In the genomic region with DNA sequence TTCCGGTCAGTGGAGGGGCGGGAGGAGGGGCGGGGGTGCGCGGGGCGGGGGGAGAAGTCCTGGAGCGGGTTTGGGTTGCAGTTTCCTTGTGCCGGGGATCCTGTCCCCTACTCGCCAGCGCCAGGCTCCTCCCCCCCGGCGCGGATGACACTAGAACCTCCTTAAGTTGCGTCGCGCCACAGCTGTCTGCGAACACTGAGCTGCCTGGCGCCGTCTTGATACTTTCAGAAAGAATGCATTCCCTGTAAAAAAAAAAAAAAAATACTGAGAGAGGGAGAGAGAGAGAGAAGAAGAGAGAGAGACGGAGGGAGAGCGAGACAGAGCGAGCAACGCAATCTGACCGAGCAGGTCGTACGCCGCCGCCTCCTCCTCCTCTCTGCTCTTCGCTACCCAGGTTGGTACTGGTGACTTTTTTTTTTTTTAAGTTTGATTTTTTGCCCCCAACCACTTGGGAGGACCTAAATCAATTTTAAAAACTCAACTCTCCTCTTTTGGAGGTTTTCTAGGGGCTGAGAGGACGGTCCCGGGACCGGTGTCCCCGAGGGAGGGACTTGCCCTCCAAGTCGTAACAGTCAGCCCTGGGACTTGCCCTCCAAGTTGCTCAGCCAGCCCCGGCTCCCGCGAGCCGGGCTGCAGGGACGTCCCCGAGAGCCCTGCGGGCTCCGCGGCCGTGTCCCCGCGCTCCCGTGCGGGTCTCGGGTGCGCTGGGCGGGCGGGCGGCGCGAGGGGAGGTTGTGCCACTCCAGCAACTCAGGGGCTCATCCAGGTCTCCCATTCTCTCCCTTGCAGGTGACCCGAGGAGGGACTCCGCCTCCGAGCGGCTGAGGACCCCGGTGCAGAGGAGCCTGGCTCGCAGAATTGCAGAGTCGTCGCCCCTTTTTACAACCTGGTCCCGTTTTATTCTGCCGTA, we compare ENCODE assay signal across 8 cellular contexts. TPM values are rescaled to one million over a fixed set of nuclear protein-coding genes. Genes with fewer than 3 reads are reported as not detected.
A peak's percentile ranks its signal among the peaks of the same experiment; 100 is the strongest.
DNase-seq lines count a peak whose midpoint lies in the region; ATAC-seq and TF ChIP-seq lines count a peak whose summit lies in the region.

A gene (plus strand): TSS at position 191 of the 910 bp plus-strand sequence. CDS start 968 bp downstream, outside the sequence.

- peak within 1 kb of the TSS; percentile 88 to 94 for H3K4me3 ChIP-seq in CD4-positive, alpha-beta memory T cell (ENCODE audit: low read length in 2 of 2)
- peak within 1 kb of the TSS; percentile 29 to 55 (median 41) for H3K4me3 ChIP-seq in fibroblast of lung (replicated peaks in 1 of 4; ENCODE audit: control extremely low read depth in 1 of 4, insufficient read depth in 1 of 4, low read depth in 3 of 4, low read length in 4 of 4)
- peak within 1 kb of the TSS; percentile 32 for H3K4me3 ChIP-seq in ovary

- no peak for TF ChIP-seq POLR2A in ovary (IDR thresholded peaks at IDR 0.05)

- peaks cover 60% of the 10 kb centered on the region for H3K4me1 ChIP-seq in CD4-positive, alpha-beta memory T cell (ENCODE audit: insufficient read depth, low read length)
- H3K4me1 ChIP-seq in fibroblast of lung (ENCODE audit: control insufficient read depth, extremely low read depth, insufficient read depth, low read length): peaks cover 5% of the 10 kb centered on the region
- H3K4me1 ChIP-seq in ovary (ENCODE audit: insufficient read depth): peaks cover 11% of the 10 kb centered on the region

- peaks cover 28% of the 10 kb centered on the region for H3K27me3 ChIP-seq in CD4-positive, alpha-beta memory T cell (ENCODE audit: insufficient read depth, low read length)
- peaks cover 71% of the 10 kb centered on the region for H3K27me3 ChIP-seq in fibroblast of lung (ENCODE audit: control insufficient read depth, insufficient read depth, low read length)
- peaks cover 3% of the 10 kb centered on the region for H3K27me3 ChIP-seq in ovary

- no peak within 1 kb of the TSS for H2AFZ ChIP-seq in fibroblast of lung (ENCODE audit: low read length)

- peak within 1 kb of the TSS; percentile 98 to 100 (median 99) for H3K27ac Mint-ChIP-seq in CD4-positive, alpha-beta memory T cell

- H3K9ac ChIP-seq in fibroblast of lung (ENCODE audit: insufficient read depth, low read length): no peak within 1 kb of the TSS

- H3K27me3 Mint-ChIP-seq in CD4-positive, alpha-beta memory T cell: peaks cover 15 to 23% of the 10 kb centered on the region in 2 donors

- POLR2A ChIA-PET in CD4-positive, alpha-beta memory T cell (lab: Charles Lee; ENCODE audit: partially characterized antibody): interaction anchor here (0.6 to 3.1 kb wide), 10 partner anchors 10 to 1041 kb away, joined by 3 to 41 read pairs (median 4); no protein-coding TSS in a partner anchor

- no peaks in the 10 kb centered on the region for H3K79me2 ChIP-seq in fibroblast of lung (ENCODE audit: control insufficient read depth, insufficient read depth, low read length)

- intact Hi-C loops in CD4-positive, alpha-beta memory T cell (cut with micrococcal nuclease): loop anchor here (5.0 kb wide), 1 partner anchor 958 kb away; no protein-coding TSS in a partner anchor
- intact Hi-C loops in ovary (cut with DNase I): no loop called here

- DNase-seq in CD4-positive, alpha-beta memory T cell: peak; percentile 84 to 93 (median 85)
- DNase-seq in LHCN-M2 (ENCODE audit: low read depth): peak; percentile 55
- peak; percentile 78 for DNase-seq in activated T-cell treated with anti-CD3 and anti-CD28 coated beads for 24 hours (ENCODE audit: low read depth)
- DNase-seq in fibroblast of lung (ENCODE audit: low read depth in 2 of 2): peak in 1 of 2 donors; percentile 81
- DNase-seq in ovary: no peak
- DNase-seq in SKM-1 treated with dmso at 0.1 percent for 144 hours (lab: John Stamatoyannopoulos, UW; ENCODE audit: unreplicated experiment): no peak
- DNase-seq in G401 (ENCODE audit: low spot score): no peak

- CTCF ChIA-PET in CD4-positive, alpha-beta memory T cell (lab: Charles Lee; ENCODE audit: partially characterized antibody): interaction anchor here (0.8 to 1.5 kb wide), 3 partner anchors 55 to 351 kb away, joined by 3 to 6 read pairs (median 3); no protein-coding TSS in a partner anchor

- H3K27ac ChIP-seq in CD4-positive, alpha-beta memory T cell (ENCODE audit: low read depth, low read length): peak within 1 kb of the TSS; percentile 83
- H3K27ac ChIP-seq in fibroblast of lung (ENCODE audit: insufficient read depth, low read length) (no peak within 1 kb of the TSS), ovary (no peak within 1 kb of the TSS)

- peaks cover 19 to 69% (median 42%) of the 10 kb centered on the region in 4 donors for H3K4me1 Mint-ChIP-seq in CD4-positive, alpha-beta memory T cell

- peaks cover 25 to 58% of the 10 kb centered on the region in 2 donors for H3K36me3 Mint-ChIP-seq in CD4-positive, alpha-beta memory T cell

- H3K9me3 ChIP-seq in CD4-positive, alpha-beta memory T cell (ENCODE audit: control insufficient read depth in 1 of 2, low read length in 2 of 2): no peaks in the 10 kb centered on the region
- H3K9me3 ChIP-seq in fibroblast of lung (ENCODE audit: control insufficient read depth, insufficient read depth, low read depth, low read length): no peaks in the 10 kb centered on the region
- no peaks in the 10 kb centered on the region for H3K9me3 ChIP-seq in ovary

- no peak for TF ChIP-seq CTCF in fibroblast of lung (conservative IDR thresholded peaks at IDR 0.05 in 1 of 2, IDR thresholded peaks at IDR 0.05 in 1 of 2; ENCODE audit: low read depth in 1 of 2, low read length in 2 of 2)
- TF ChIP-seq CTCF in ovary (IDR thresholded peaks at IDR 0.05): no peak

- peak within 1 kb of the TSS; percentile 73 for H3K4me2 ChIP-seq in fibroblast of lung (ENCODE audit: extremely low read depth, insufficient read depth, low read length)

- ATAC-seq in GM21515 (IDR thresholded peaks at IDR 0.05; ENCODE audit: unreplicated experiment): peak; percentile 35

- H3K36me3 ChIP-seq in CD4-positive, alpha-beta memory T cell (ENCODE audit: insufficient read depth, low read length): peaks cover 11% of the 10 kb centered on the region
- H3K36me3 ChIP-seq in fibroblast of lung (ENCODE audit: control insufficient read depth, insufficient read depth, low read length): no peaks in the 10 kb centered on the region
- no peaks in the 10 kb centered on the region for H3K36me3 ChIP-seq in ovary

- in situ Hi-C loops in G401 (cut with HindIII; ENCODE audit: low sequenced_read_pairs): no loop called here

- TF ChIP-seq EP300 in ovary (IDR thresholded peaks at IDR 0.05): no peak

- H4K20me1 ChIP-seq in fibroblast of lung (ENCODE audit: control insufficient read depth, extremely low read depth, insufficient read depth, low read length): no peaks in the 10 kb centered on the region

- 3 to 5% (median 3%) methylated on average over 46 to 65 of the region's 65 CpGs for WGBS in ovary, 3 donors

- peaks cover 0 to 19% (median 0%) of the 10 kb centered on the region in 8 donors for H3K9me3 Mint-ChIP-seq in CD4-positive, alpha-beta memory T cell

- peak within 1 kb of the TSS; percentile 97 to 100 (median 98) for H3K4me3 Mint-ChIP-seq in CD4-positive, alpha-beta memory T cell

RNA-seq across cellular contexts. Expression of the gene that starts here (rescaled TPM):
- 10 to 100 TPM; 61.9 to 63.8 TPM for total RNA-seq in CD4-positive, alpha-beta memory T cell
- 10 to 100 TPM; 64.8 to 79.7 TPM for polyA plus RNA-seq in CD4-positive, alpha-beta memory T cell
- not detected in 2 replicates for total RNA-seq in LHCN-M2 (2014; rRNA removed)
- 0.06 TPM for polyA plus RNA-seq in LHCN-M2 (2012)
- total RNA-seq in fibroblast of lung: not detected in 2 replicates
- polyA plus RNA-seq in fibroblast of lung: 0.02 TPM in 1 of 2 replicates, not detected in the other
- 0.06 TPM in 2 replicates for polyA plus RNA-seq in fibroblast of lung (2012)
- not detected in 2 replicates for polyA minus RNA-seq in fibroblast of lung (ENCODE audit: low replicate concordance)
- under 1 TPM in 5 of 7 donors, not detected in 2; 0.15 to 0.48 (median 0.38) TPM for total RNA-seq in ovary
- under 1 TPM; 0.24 to 0.47 TPM for polyA plus RNA-seq in ovary
- not detected in 2 replicates for total RNA-seq in G401 (2014; rRNA removed; shearing (Covaris generic))

Comparison
In these comparisons a context has a peak if more than half of its experiments do, and no peak if none do; other contexts are left out.
1. RNA of the gene that starts here (total RNA-seq): 61.9 to 63.8 TPM in CD4-positive, alpha-beta memory T cell; 0.15 to 0.48 TPM in ovary, not detected in LHCN-M2, not detected in fibroblast of lung and not detected in G401; every median in the first group is over 10 times any median in the second.
2. RNA of the gene that starts here (polyA plus RNA-seq): 64.8 to 79.7 TPM in CD4-positive, alpha-beta memory T cell; 0.24 to 0.47 TPM in ovary and 0.02 to 0.06 TPM in fibroblast of lung; every median in the first group is over 10 times any median in the second.
3. Peak in DNase-seq in LHCN-M2; RNA of the gene not detected or under 1 TPM.
4. DNase-seq: peak in CD4-positive, alpha-beta memory T cell (5 of 5) and activated T-cell treated with anti-CD3 and anti-CD28 coated beads for 24 hours (single experiment); none in ovary (0 of 5), SKM-1 treated with dmso at 0.1 percent for 144 hours (single experiment) and G401 (single experiment).
5. H3K4me3 ChIP-seq: peak in every context shown above with its lines; median percentile 91 in CD4-positive, alpha-beta memory T cell; 41 in fibroblast of lung; 32 in ovary.